In the genomic region with DNA sequence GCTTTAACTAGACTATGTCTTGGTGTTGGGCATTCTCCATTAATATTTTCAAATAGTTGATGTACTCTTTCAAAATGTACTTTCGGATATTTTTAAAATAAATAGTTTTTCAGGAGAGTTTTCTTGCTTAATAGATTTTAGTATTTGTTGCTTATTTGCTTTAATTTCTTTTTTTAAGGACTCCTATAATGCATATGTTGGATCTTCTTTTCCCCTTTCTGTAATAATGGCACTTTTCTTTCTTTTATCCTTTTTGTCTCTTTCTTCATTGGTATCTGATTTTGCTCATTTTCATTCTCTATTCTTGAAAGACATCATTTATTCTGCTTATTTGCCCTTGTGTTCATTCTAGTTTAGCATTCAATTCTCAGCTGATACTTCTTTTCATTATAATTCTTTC, we compare ENCODE assay signal across 30 cellular contexts.
"Had no signal": no experiment of that assay in that cellular context is flagged by ENCODE, and none has a peak within 500 bp of the region (broad histone marks: within the 10 kb centered on the region; RNA-seq: fewer than 3 reads in every experiment).

No MANE protein-coding gene starts in this region.

- H3K9me3 ChIP-seq: adrenal gland had no signal

- H3K36me3 ChIP-seq: adrenal gland, ascending aorta, cardiac muscle cell had no signal

- H3K27ac ChIP-seq: adrenal gland, ascending aorta, cardiac muscle cell had no signal

- H3K4me1 ChIP-seq: adrenal gland, ascending aorta had no signal

- ATAC-seq: activated CD8-positive, alpha-beta T cell treated with anti-CD3 and anti-CD28 coated beads for 36 hours; activated naive CD4-positive, alpha-beta T cell treated with anti-CD3 and anti-CD28 coated beads, Interleukin-2, amount 50 U/mL, for 72 hours; activated T-cell treated with anti-CD3 and anti-CD28 coated beads, Interleukin-2, amount 50 U/mL, for 4 hours; activated T-cell treated with anti-CD3 and anti-CD28 coated beads, Interleukin-2, amount 50 U/mL, for 72 hours; activated T-helper 17 cell treated with anti-CD3 and anti-CD28 coated beads, Interleukin-2, amount 50 U/mL, for 72 hours had no signal

- H3K4me3 ChIP-seq: adrenal gland, ascending aorta, cardiac muscle cell had no signal

- DNase-seq: activated B cell treated with CpG ODN at 0.5 μM for 24 hours; activated CD4-positive, alpha-beta memory T cell treated with anti-CD3 and anti-CD28 coated beads for 36 hours; activated CD4-positive, alpha-beta T cell treated with anti-CD3 and anti-CD28 coated beads for 4 hours; activated CD4-positive, alpha-beta T cell treated with anti-CD3 and anti-CD28 coated beads, Interleukin-2, amount 10 ng/mL, durations not matched to agents 24 days and 14 days; activated CD4-positive, alpha-beta T cell treated with anti-CD3 and anti-CD28 coated beads, Interleukin-2, amount 50 U/mL, for 1 hour; activated CD4-positive, alpha-beta T cell treated with anti-CD3 and anti-CD28 coated beads, Interleukin-2, amount 50 U/mL, for 4 hours; activated CD4-positive, CD25-positive, alpha-beta regulatory T cell treated with anti-CD3 and anti-CD28 coated beads, Interleukin-2, amount 50 U/mL, for 72 hours; activated CD8-positive, alpha-beta memory T cell treated with anti-CD3 and anti-CD28 coated beads, Interleukin-2, amount 50 U/mL, for 4 hours; activated CD8-positive, alpha-beta T cell treated with anti-CD3 and anti-CD28 coated beads for 36 hours; activated effector memory CD4-positive, alpha-beta T cell treated with anti-CD3 and anti-CD28 coated beads, Interleukin-2, amount 50 U/mL, for 16 hours; activated gamma-delta T cell treated with Interleukin-2 at 50 U/mL for 16 hours; activated naive CD4-positive, alpha-beta T cell; activated naive CD4-positive, alpha-beta T cell treated with anti-CD3 and anti-CD28 coated beads for 36 hours; activated naive CD4-positive, alpha-beta T cell treated with anti-CD3 and anti-CD28 coated beads, Interleukin-2, amount 50 U/mL, for 16 hours; activated naive CD8-positive, alpha-beta T cell treated with anti-CD3 and anti-CD28 coated beads for 36 hours; activated T-cell treated with anti-CD3 and anti-CD28 coated beads for 4 hours; activated T-cell treated with anti-CD3 and anti-CD28 coated beads, Interleukin-2, amount 50 U/mL, for 1 hour; activated T-cell treated with anti-CD3 and anti-CD28 coated beads, Interleukin-2, amount 50 U/mL, for 4 hours; activated T-cell treated with anti-CD3 and anti-CD28 coated beads, Interleukin-2, amount 50 U/mL, for 72 hours; adrenal gland; amygdala; anterior cingulate cortex; caudate nucleus; cerebellar nuclear complex; T-helper 2 cell; T-helper 9 cell had no signal
